Comparison of ENCODE assay signal across 9 cellular contexts in genomic region chr10:30645340-30645827, GRCh38. TPM values are rescaled to one million over a fixed set of nuclear protein-coding genes. Genes with fewer than 3 reads are reported as not detected.
DNase-seq lines count a peak whose midpoint lies in the region; ATAC-seq and TF ChIP-seq lines count a peak whose summit lies in the region.
"Had no signal": no experiment of that assay in that cellular context is flagged by ENCODE, and none has a peak within 500 bp of the region (broad histone marks: within the 10 kb centered on the region; RNA-seq: fewer than 3 reads in every experiment).

No MANE protein-coding gene starts in this region.

- CTCF ChIA-PET in AG04450 (lab: Charles Lee), result no interaction called here

- H3K9me3 ChIP-seq in AG04450 (ENCODE audit: control insufficient read depth, insufficient read depth, low read length) (no peaks in the 10 kb centered on the region), Peyer's patch (no peaks in the 10 kb centered on the region)

- no peak overlapping the region for H3K27ac ChIP-seq in AG04450 (ENCODE audit: low read depth, low read length)
- H3K27ac ChIP-seq in Peyer's patch, result no peak overlapping the region

- H3K4me3 ChIP-seq in AG04450 (ENCODE audit: low read depth, low read length) (0 out of 2 replicates have a peak overlapping the region, but pooled peaks have one; percentile 7), Peyer's patch (no peak overlapping the region)

- H3K27me3 ChIP-seq in AG04450 (ENCODE audit: control insufficient read depth, insufficient read depth, low read length), result no peaks in the 10 kb centered on the region
- H3K27me3 ChIP-seq in Peyer's patch, result no peaks in the 10 kb centered on the region

- TF ChIP-seq POLR2A in Peyer's patch (IDR thresholded peaks at IDR 0.05), result no peak

- H3K36me3 ChIP-seq in Peyer's patch, result no peaks in the 10 kb centered on the region

- no peaks in the 10 kb centered on the region for H3K4me1 ChIP-seq in Peyer's patch

- TF ChIP-seq CTCF in AG04450 (IDR thresholded peaks at IDR 0.05; ENCODE audit: low read depth, low read length) (no peak), Peyer's patch (IDR thresholded peaks at IDR 0.05) (no peak)

- POLR2A ChIA-PET in AG04450 (lab: Yijun Ruan, JAX), result no interaction called here

- no peak for DNase-seq in AG04450 (ENCODE audit: low read depth, low spot score)
- peak; percentile 28 for DNase-seq in GM03348 (ENCODE audit: low spot score)
- DNase-seq in astrocyte of the hippocampus (ENCODE audit: low read depth, low spot score), result peak; percentile 60
- peak; percentile 85 for DNase-seq in islet precursor cell
- DNase-seq in Peyer's patch, result no peak
- DNase-seq in NCI-H446 treated with DMSO at 0.1 percent for 48 hours (lab: John Stamatoyannopoulos, UW), result no peak
- no peak for DNase-seq in activated CD4-positive, CD25-positive, alpha-beta regulatory T cell (lab: John Stamatoyannopoulos, UW)
- DNase-seq: activated naive CD4-positive, alpha-beta T cell treated with Interleukin-2 at 50 U/mL for 16 hours had no signal

- no peak for ATAC-seq in HG02981 (IDR thresholded peaks at IDR 0.05; ENCODE audit: unreplicated experiment)

RNA-seq across cellular contexts. Expression of gene LYZL2, which starts 15.8 kb away (rescaled TPM):
- not detected in 2 replicates for polyA plus RNA-seq in AG04450 (2011; rRNA removed)
- not detected in 2 replicates for polyA minus RNA-seq in AG04450 (2011; rRNA and poly(A)+ RNA removed)
- not detected for total RNA-seq in Peyer's patch

Comparison
In these comparisons a context has a peak if more than half of its experiments do, and no peak if none do; other contexts are left out.
1. DNase-seq: peak in GM03348 (single experiment), astrocyte of the hippocampus (single experiment) and islet precursor cell (single experiment); none in AG04450 (single experiment), Peyer's patch (0 of 3), NCI-H446 treated with DMSO at 0.1 percent for 48 hours (single experiment) and activated CD4-positive, CD25-positive, alpha-beta regulatory T cell (0 of 4).